Comparison of ENCODE assay signal across 20 cellular contexts in genomic region chr7:73984481-73985205, GRCh38. TPM values are rescaled to one million over a fixed set of nuclear protein-coding genes. Genes with fewer than 3 reads are reported as not detected.
"Had no signal": no experiment of that assay in that cellular context is flagged by ENCODE, and none has a peak within 500 bp of the region (broad histone marks: within the 10 kb centered on the region; RNA-seq: fewer than 3 reads in every experiment).

No MANE protein-coding gene starts in this region.

- H3K36me3 ChIP-seq: prostate gland had no signal

- H3K4me3 Mint-ChIP-seq: activated CD4-positive, alpha-beta memory T cell treated with anti-CD3 and anti-CD28 coated beads for 36 hours; activated naive CD4-positive, alpha-beta T cell treated with anti-CD3 and anti-CD28 coated beads, Interleukin-2, amount 10 ng/mL, durations not matched to agents 7 days and 5 days; activated T-cell treated with anti-CD3 and anti-CD28 coated beads, Interleukin-2, amount 50 U/mL, for 72 hours; brain; dendritic cell treated with granulocyte-macrophage colony-stimulating factor and Interleukin-4, amounts not matched to agents 40 ng/mL and 50 ng/mL, for 4 days; naive B cell; neural crest cell; T-helper 17 cell had no signal

- H3K4me1 ChIP-seq: prostate gland had no signal

- ATAC-seq: activated T-cell treated with anti-CD3 and anti-CD28 coated beads, Interleukin-2, amount 50 U/mL, for 72 hours; T-helper 17 cell had no signal

- H3K9me3 ChIP-seq: prostate gland had no signal

- H3K27me3 Mint-ChIP-seq: activated CD4-positive, alpha-beta memory T cell treated with anti-CD3 and anti-CD28 coated beads for 36 hours had no signal

- H3K4me1 Mint-ChIP-seq: activated naive CD4-positive, alpha-beta T cell treated with anti-CD3 and anti-CD28 coated beads, Interleukin-2, amount 10 ng/mL, durations not matched to agents 7 days and 5 days had no signal

- H3K9me3 Mint-ChIP-seq: activated CD4-positive, alpha-beta memory T cell treated with anti-CD3 and anti-CD28 coated beads for 36 hours; activated naive CD4-positive, alpha-beta T cell treated with anti-CD3 and anti-CD28 coated beads, Interleukin-2, amount 10 ng/mL, durations not matched to agents 7 days and 5 days; activated T-cell treated with anti-CD3 and anti-CD28 coated beads, Interleukin-2, amount 50 U/mL, for 72 hours; brain; dendritic cell treated with granulocyte-macrophage colony-stimulating factor and Interleukin-4, amounts not matched to agents 40 ng/mL and 50 ng/mL, for 4 days; neural crest cell had no signal

- H3K36me3 Mint-ChIP-seq: activated CD4-positive, alpha-beta memory T cell treated with anti-CD3 and anti-CD28 coated beads for 36 hours; activated naive CD4-positive, alpha-beta T cell treated with anti-CD3 and anti-CD28 coated beads, Interleukin-2, amount 10 ng/mL, durations not matched to agents 7 days and 5 days; brain; naive B cell had no signal

- H3K27ac ChIP-seq: prostate gland, SK-N-MC had no signal

- H3K27ac Mint-ChIP-seq: activated CD4-positive, alpha-beta memory T cell treated with anti-CD3 and anti-CD28 coated beads for 36 hours; activated naive CD4-positive, alpha-beta T cell treated with anti-CD3 and anti-CD28 coated beads, Interleukin-2, amount 10 ng/mL, durations not matched to agents 7 days and 5 days; activated T-cell treated with anti-CD3 and anti-CD28 coated beads, Interleukin-2, amount 50 U/mL, for 72 hours; dendritic cell treated with granulocyte-macrophage colony-stimulating factor and Interleukin-4, amounts not matched to agents 40 ng/mL and 50 ng/mL, for 4 days; naive B cell; T-helper 17 cell had no signal

- H3K4me3 ChIP-seq: prostate gland, SK-N-MC had no signal

- DNase-seq: activated CD4-positive, alpha-beta memory T cell treated with anti-CD3 and anti-CD28 coated beads for 36 hours; activated CD4-positive, alpha-beta T cell treated with anti-CD3 and anti-CD28 coated beads for 48 hours; activated CD4-positive, CD25-positive, alpha-beta regulatory T cell; activated effector memory CD4-positive, alpha-beta T cell treated with Interleukin-2 at 50 U/mL for 16 hours; activated naive CD4-positive, alpha-beta T cell treated with anti-CD3 and anti-CD28 coated beads, Interleukin-2, amount 10 ng/mL, durations not matched to agents 7 days and 5 days; activated T-cell treated with anti-CD3 and anti-CD28 coated beads, Interleukin-2, amount 50 U/mL, for 72 hours; anterior cingulate cortex; effector CD4-positive, alpha-beta T cell; hippocampal formation; mesendoderm; naive B cell; stimulated activated CD4-positive, alpha-beta T cell treated with anti-CD3 and anti-CD28 coated beads, Interleukin-12 subunit alpha, Interleukin-12 subunit beta, amount 100 ng/mL, for 4 hours; stimulated activated CD4-positive, alpha-beta T cell treated with anti-CD3 and anti-CD28 coated beads, Interleukin-4, amount 100 ng/mL, for 4 hours; SW 1271; T-helper 17 cell had no signal

RNA-seq across cellular contexts. Expression of gene ELN, which starts 43.3 kb away (rescaled TPM):
- total RNA-seq: activated CD4-positive, alpha-beta memory T cell treated with anti-CD3 and anti-CD28 coated beads for 36 hours; activated T-cell treated with anti-CD3 and anti-CD28 coated beads, Interleukin-2, amount 50 U/mL, for 72 hours; T-helper 17 cell had no signal
